2 cellular contexts compared by ENCODE assay signal in genomic region chr7:27345164-27345887, GRCh38.
A peak's percentile ranks its signal among the peaks of the same experiment; 100 is the strongest.
TF ChIP-seq lines count a peak whose summit lies in the region.

No MANE protein-coding gene starts in this region.

TF ChIP-seq in HepG2, 621 proteins besides CTCF, POLR2A, EP300 and RAD21:
- no peak for TF ChIP-seq ZBTB10 (CRISPR knock-in tag; IDR thresholded peaks at IDR 0.05; ENCODE audit: borderline replicate concordance)
- TF ChIP-seq ZSCAN9 (CRISPR knock-in tag; IDR thresholded peaks at IDR 0.05; ENCODE audit: borderline replicate concordance): no peak
- TF ChIP-seq JUN (CRISPR knock-in tag; IDR thresholded peaks at IDR 0.05): no peak
- TF ChIP-seq CENPX (CRISPR knock-in tag; IDR thresholded peaks at IDR 0.05): no peak
- peak; percentile 99 for TF ChIP-seq MAFF (IDR thresholded peaks at IDR 0.05; ENCODE audit: low read depth, low read length)
- 0 out of 2 replicates have a peak, but pooled peaks have one; percentile 16 for TF ChIP-seq NFE2L2 (IDR thresholded peaks at IDR 0.05; ENCODE audit: low read length)
- no peak for TF ChIP-seq JUNB (CRISPR knock-in tag; IDR thresholded peaks at IDR 0.05; ENCODE audit: borderline replicate concordance)
- no peak for TF ChIP-seq ZFX (CRISPR knock-in tag; IDR thresholded peaks at IDR 0.05; ENCODE audit: low read depth)
- TF ChIP-seq MAFK (conservative IDR thresholded peaks at IDR 0.05 in 1 of 2, IDR thresholded peaks at IDR 0.05 in 1 of 2; ENCODE audit: low read length in 2 of 2): peak; percentile 98 to 99
- no peak for TF ChIP-seq ZNF496 (CRISPR knock-in tag; IDR thresholded peaks at IDR 0.05; ENCODE audit: insufficient replicate concordance)
- no peak for TF ChIP-seq ZNF143 (CRISPR knock-in tag; IDR thresholded peaks at IDR 0.05)
- no peak for TF ChIP-seq ZNF7 (CRISPR knock-in tag; IDR thresholded peaks at IDR 0.05)
- no peak for TF ChIP-seq ISL2 (CRISPR knock-in tag; IDR thresholded peaks at IDR 0.05)

TF ChIP-seq in H1, 55 proteins besides CTCF, POLR2A, EP300 and RAD21 (continued from another document):
- TF ChIP-seq RBBP5 (IDR thresholded peaks at IDR 0.05; ENCODE audit: borderline replicate concordance, low read depth, low read length): no peak
- no peak for TF ChIP-seq NANOG (IDR thresholded peaks at IDR 0.05; ENCODE audit: insufficient read depth, low read depth, low read length, poor library complexity, severe bottlenecking)
- TF ChIP-seq MAFK (IDR thresholded peaks at IDR 0.05; ENCODE audit: low read depth, low read length): peak; percentile 99
- no peak for TF ChIP-seq ZNF274 (IDR thresholded peaks at IDR 0.05; ENCODE audit: borderline replicate concordance, extremely low read depth, low read length)
- TF ChIP-seq FOSL1 (IDR thresholded peaks at IDR 0.05; ENCODE audit: insufficient read depth, low read depth, low read length): no peak
- TF ChIP-seq CEBPB (IDR thresholded peaks at IDR 0.05; ENCODE audit: low read depth, low read length): no peak
- no peak for TF ChIP-seq GTF2F1 (IDR thresholded peaks at IDR 0.05; ENCODE audit: borderline replicate concordance, low read depth, low read length)
- TF ChIP-seq CTBP2 (IDR thresholded peaks at IDR 0.05; ENCODE audit: borderline replicate concordance, insufficient read depth, insufficient read length, low read length): no peak
TF ChIP-seq in H1: peak in this region for 2.
